Comparison of ENCODE assay signal across 23 cellular contexts in the genomic region with DNA sequence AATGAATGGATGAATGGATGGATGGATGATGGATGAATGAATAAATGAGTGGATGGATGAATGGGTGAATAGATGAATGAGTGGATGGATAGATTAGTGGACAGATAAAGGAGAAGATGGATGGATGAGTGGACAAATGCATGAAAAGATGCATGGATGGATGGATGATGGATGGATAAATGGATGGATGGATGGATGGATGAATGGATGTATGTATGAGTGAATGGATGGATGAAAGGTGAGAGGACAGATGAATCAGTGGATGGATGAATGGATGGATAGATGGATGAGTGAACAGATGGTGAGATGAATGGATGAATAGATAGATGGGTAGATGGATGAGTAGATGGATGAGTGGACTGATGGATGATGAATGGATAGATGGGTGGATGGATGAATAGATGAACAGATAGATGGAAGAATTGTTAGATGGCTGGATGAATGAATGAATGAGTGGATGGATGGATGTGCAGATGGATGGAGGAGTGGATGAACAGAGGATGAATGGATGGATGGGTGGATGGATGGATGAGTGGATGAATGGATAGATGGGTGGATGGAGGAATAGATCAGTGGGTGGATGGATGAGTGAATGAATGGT.
DNase-seq lines count a peak whose midpoint lies in the region; FAIRE-seq and TF ChIP-seq lines count a peak whose summit lies in the region.
"Had no signal": no experiment of that assay in that cellular context is flagged by ENCODE, and none has a peak within 500 bp of the region (broad histone marks: within the 10 kb centered on the region; RNA-seq: fewer than 3 reads in every experiment).

No MANE protein-coding gene starts in this region.

- no peaks in the 10 kb centered on the region for H3K9me3 ChIP-seq in HEK293 (ENCODE audit: control insufficient read depth, insufficient read depth, low read depth, low read length)
- H3K9me3 ChIP-seq: A549; BLaER1 treated with 17β-estradiol and CSF1 and Interleukin-3, amounts not matched to agents 10 nM and 100 nM had no signal

- no peak overlapping the region for H3K4me3 ChIP-seq in HEK293 (ENCODE audit: low read depth, low read length)
- H3K4me3 ChIP-seq: A549; BLaER1 treated with 17β-estradiol and CSF1 and Interleukin-3, amounts not matched to agents 10 nM and 100 nM; GM12878 had no signal

- TF ChIP-seq CTCF in HEK293 (tag by site-specific recombination; IDR thresholded peaks at IDR 0.05), result no peak

- FAIRE-seq in HTR-8/SVneo (lab: Jason Lieb, UNC) (peak; percentile 96), urothelium cell line (lab: Jason Lieb, UNC) (peak; percentile 66)
- FAIRE-seq: A549, GM12878, GM12892, GM18507 had no signal

- H3K4me1 ChIP-seq in HEK293 (ENCODE audit: control insufficient read depth, insufficient read depth, low read length), result peaks cover 4% of the 10 kb centered on the region; the same call in 1 of the 2 replicates

- CTCF ChIA-PET in HEK293 (lab: Yijun Ruan, JAX), result no interaction called here

- no peaks in the 10 kb centered on the region for H3K36me3 ChIP-seq in HEK293 (ENCODE audit: control insufficient read depth in 2 of 2, insufficient read depth in 1 of 2, low read length in 2 of 2)
- H3K36me3 ChIP-seq: BLaER1 treated with 17β-estradiol and CSF1 and Interleukin-3, amounts not matched to agents 10 nM and 100 nM had no signal

- H3K27ac ChIP-seq in HEK293 (ENCODE audit: extremely low read depth, low read depth, low read length), result no peak overlapping the region
- H3K27ac ChIP-seq: 22Rv1; A549; BLaER1 treated with 17β-estradiol and CSF1 and Interleukin-3, amounts not matched to agents 10 nM and 100 nM; C4-2B had no signal

- DNase-seq in HTR-8/SVneo (ENCODE audit: insufficient read length, low spot score) (no peak), urothelium cell line (ENCODE audit: low spot score) (no peak), activated T-cell treated with anti-CD3 and anti-CD28 coated beads for 4 hours (no peak), iPS-NIHi7 (ENCODE audit: extremely low spot score) (no peak)
- DNase-seq: AML-193; CD4-positive, alpha-beta T cell; CD8-positive, alpha-beta T cell; COR-L47; DMS 273 treated with DMSO at 0.1 percent for 48 hours; DMS153; DMS53; DMS79; DND-41; EL; GDM1 had no signal

- POLR2A ChIA-PET in HEK293 (lab: Yijun Ruan, JAX), result no interaction called here

TF ChIP-seq in HEK293, 187 proteins besides CTCF, POLR2A, EP300 and RAD21:
- TF ChIP-seq ZNF416 (tag by site-specific recombination; IDR thresholded peaks at IDR 0.05) (no peak), ZNF366 (tag by site-specific recombination; conservative IDR thresholded peaks at IDR 0.05) (peak; percentile 99), ZNF157 (tag by site-specific recombination; IDR thresholded peaks at IDR 0.05) (no peak), ZNF10 (tag by site-specific recombination; IDR thresholded peaks at IDR 0.05) (no peak), ZNF133 (tag by site-specific recombination; IDR thresholded peaks at IDR 0.05) (no peak), ZNF280C (tag by site-specific recombination; IDR thresholded peaks at IDR 0.05) (0 out of 2 replicates have a peak, but pooled peaks have one; percentile 9), ZNF23 (tag by site-specific recombination; IDR thresholded peaks at IDR 0.05; ENCODE audit: borderline replicate concordance) (no peak), SALL2 (tag by site-specific recombination; IDR thresholded peaks at IDR 0.05; ENCODE audit: borderline replicate concordance) (0 out of 2 replicates have a peak, but pooled peaks have one; percentile 9), ZBTB17 (tag by site-specific recombination; IDR thresholded peaks at IDR 0.05) (peak; percentile 98), ZNF311 (tag by site-specific recombination; IDR thresholded peaks at IDR 0.05; ENCODE audit: borderline replicate concordance) (peak; percentile 12; the same call in 1 of the 2 replicates), ZNF571 (tag by site-specific recombination; IDR thresholded peaks at IDR 0.05) (0 out of 2 replicates have a peak, but pooled peaks have one; percentile 29), MZF1 (tag by site-specific recombination; IDR thresholded peaks at IDR 0.05; ENCODE audit: borderline replicate concordance) (no peak), ZBTB6 (tag by site-specific recombination; IDR thresholded peaks at IDR 0.05) (no peak)
- TF ChIP-seq, protein P1, sequence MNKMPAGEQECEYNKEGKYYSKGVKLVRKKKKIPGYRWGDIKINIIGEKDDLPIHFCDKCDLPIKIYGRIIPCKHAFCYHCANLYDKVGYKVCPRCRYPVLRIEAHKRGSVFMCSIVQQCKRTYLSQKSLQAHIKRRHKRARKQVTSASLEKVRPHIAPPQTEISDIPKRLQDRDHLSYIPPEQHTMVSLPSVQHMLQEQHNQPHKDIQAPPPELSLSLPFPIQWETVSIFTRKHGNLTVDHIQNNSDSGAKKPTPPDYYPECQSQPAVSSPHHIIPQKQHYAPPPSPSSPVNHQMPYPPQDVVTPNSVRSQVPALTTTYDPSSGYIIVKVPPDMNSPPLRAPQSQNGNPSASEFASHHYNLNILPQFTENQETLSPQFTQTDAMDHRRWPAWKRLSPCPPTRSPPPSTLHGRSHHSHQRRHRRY (tag by site-specific recombination; IDR thresholded peaks at IDR 0.05), result no peak
